27 cellular contexts compared by ENCODE assay signal in the genomic region with DNA sequence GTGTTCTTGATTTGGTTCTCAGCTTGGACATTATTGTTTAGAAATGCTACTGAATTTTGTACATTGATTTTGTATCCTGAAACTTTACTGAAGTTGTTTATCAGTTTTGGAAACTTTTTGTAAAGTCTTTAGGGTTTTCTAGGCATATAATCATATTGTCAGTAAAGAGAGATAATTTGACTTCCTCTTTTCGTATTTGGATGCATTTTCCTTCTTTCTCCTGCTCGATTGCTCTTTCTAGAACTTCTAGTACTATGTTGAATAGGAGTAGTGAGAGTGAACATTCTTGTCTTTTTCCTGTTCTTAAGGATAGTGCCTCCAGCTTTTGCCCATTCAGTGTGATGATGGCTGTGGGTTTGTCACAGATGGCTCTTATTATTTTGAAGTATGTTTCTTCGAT. TPM values are rescaled to one million over a fixed set of nuclear protein-coding genes. Genes with fewer than 3 reads are reported as not detected.
"Had no signal": no experiment of that assay in that cellular context is flagged by ENCODE, and none has a peak within 500 bp of the region (broad histone marks: within the 10 kb centered on the region; RNA-seq: fewer than 3 reads in every experiment).

No MANE protein-coding gene starts in this region.

- ATAC-seq: natural killer cell; psoas muscle; right cardiac atrium; right lobe of liver; stimulated activated effector memory CD8-positive, alpha-beta T cell treated with anti-CD3 and anti-CD28 coated beads, Interleukin-12 subunit alpha, Interleukin-12 subunit beta, amount 100 ng/mL, for 72 hours; stimulated activated naive CD8-positive, alpha-beta T cell treated with anti-CD3 and anti-CD28 coated beads, Interleukin-15, amount 100 ng/mL, for 72 hours; stimulated activated naive CD8-positive, alpha-beta T cell treated with anti-CD3 and anti-CD28 coated beads, Interleukin-15, Interleukin-2, amounts not matched to agents 100 U/mL and 50 U/mL, for 24 hours had no signal

- H3K4me1 ChIP-seq: parathyroid adenoma, psoas muscle, right lobe of liver, sigmoid colon, suprapubic skin, testis, tibial artery, transverse colon, upper lobe of left lung had no signal

- H3K27ac ChIP-seq: neural progenitor cell, ovary, parathyroid adenoma, psoas muscle, right lobe of liver, sigmoid colon, suprapubic skin, testis, tibial artery, transverse colon, upper lobe of left lung, vagina had no signal

- DNase-seq: natural killer cell; occipital lobe; ovary; posterior cingulate gyrus; psoas muscle; right cardiac atrium; right lobe of liver; sigmoid colon; small intestine; stimulated activated CD4-positive, alpha-beta T cell treated with anti-CD3 and anti-CD28 coated beads, Interleukin-15, amount 100 ng/mL, for 24 hours; stimulated activated CD4-positive, alpha-beta T cell treated with anti-CD3 and anti-CD28 coated beads, Interleukin-2, amount 100 ng/mL, for 24 hours; stimulated activated CD4-positive, alpha-beta T cell treated with anti-CD3 and anti-CD28 coated beads, Interleukin-2, amount 100 ng/mL, for 48 hours; stimulated activated CD4-positive, alpha-beta T cell treated with anti-CD3 and anti-CD28 coated beads, Interleukin-4, amount 100 ng/mL, for 24 hours; stimulated activated naive CD4-positive, alpha-beta T cell; stimulated activated naive CD8-positive, alpha-beta T cell treated with anti-CD3 and anti-CD28 coated beads, Interleukin-15, amount 100 ng/mL, for 72 hours; stimulated activated naive CD8-positive, alpha-beta T cell treated with anti-CD3 and anti-CD28 coated beads, Interleukin-15, Interleukin-2, amounts not matched to agents 100 U/mL and 50 U/mL, for 24 hours; substantia nigra; testis; tibial artery; transverse colon; upper lobe of left lung had no signal

- H3K9ac ChIP-seq: neural progenitor cell, parathyroid adenoma had no signal

- H3K79me2 ChIP-seq: parathyroid adenoma had no signal

- H3K27me3 ChIP-seq: neural progenitor cell, ovary, right lobe of liver, sigmoid colon, suprapubic skin, testis, tibial artery, transverse colon, upper lobe of left lung, vagina had no signal

- H3K4me2 ChIP-seq: neural progenitor cell had no signal

- H3K9me3 ChIP-seq: ovary, psoas muscle, right lobe of liver, sigmoid colon, testis, tibial artery, transverse colon, upper lobe of left lung, vagina had no signal

- H3K36me3 ChIP-seq: neural progenitor cell, ovary, right lobe of liver, sigmoid colon, suprapubic skin, tibial artery, transverse colon, upper lobe of left lung, vagina had no signal

- H3K4me3 ChIP-seq: neural progenitor cell, ovary, psoas muscle, right lobe of liver, sigmoid colon, suprapubic skin, testis, tibial artery, transverse colon, upper lobe of left lung, vagina had no signal

- H2AFZ ChIP-seq: neural progenitor cell, parathyroid adenoma had no signal

RNA-seq across cellular contexts. Expression of a gene that starts 24.1 kb away (rescaled TPM):
- polyA plus RNA-seq: neural cell, ovary, psoas muscle, right cardiac atrium, sigmoid colon had no signal

RNA-seq across cellular contexts. Expression of a gene that starts 55.4 kb away (rescaled TPM):
- polyA plus RNA-seq: neural cell, ovary, right cardiac atrium had no signal
